8 cellular contexts compared by ENCODE assay signal in the genomic region with DNA sequence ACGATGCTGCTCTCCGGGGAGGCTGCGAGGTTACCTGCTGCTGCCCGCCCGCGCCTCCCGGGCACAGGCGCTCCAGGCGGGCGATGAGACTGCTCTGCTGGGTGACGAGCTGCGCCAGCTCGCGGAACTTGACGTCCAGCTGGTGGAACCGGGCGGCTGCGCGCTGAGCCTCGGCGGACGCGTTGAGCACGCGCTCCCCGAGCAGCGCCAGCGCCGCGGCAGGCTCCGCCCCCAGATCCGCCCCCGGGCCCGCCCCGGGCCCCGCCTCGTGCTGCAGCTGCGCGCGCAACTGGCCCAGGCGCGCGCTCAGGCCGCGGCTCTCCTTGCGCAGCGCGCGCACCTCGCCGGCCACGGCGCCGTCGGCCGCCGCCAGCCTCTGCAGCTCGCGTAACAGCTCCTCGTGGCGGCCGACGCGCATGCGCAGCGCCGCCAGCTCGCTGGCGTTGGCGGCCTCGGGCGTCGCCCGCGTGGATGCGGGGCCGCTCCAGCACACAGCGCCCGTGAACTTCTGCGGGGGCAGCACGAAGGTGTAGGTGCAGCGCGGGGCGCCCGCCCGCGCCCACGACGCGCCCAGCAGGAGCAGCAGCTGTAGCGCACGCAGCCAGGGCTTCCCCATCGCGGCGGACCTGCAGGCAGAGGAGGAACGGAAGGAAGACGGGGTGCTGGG. TPM values are rescaled to one million over a fixed set of nuclear protein-coding genes. Genes with fewer than 3 reads are reported as not detected.
DNase-seq lines count a peak whose midpoint lies in the region; ATAC-seq and TF ChIP-seq lines count a peak whose summit lies in the region.

No MANE protein-coding gene starts in this region.

- no peak for TF ChIP-seq CTCF in AG04450 (IDR thresholded peaks at IDR 0.05; ENCODE audit: low read depth, low read length)
- TF ChIP-seq CTCF in chondrocyte (IDR thresholded peaks at IDR 0.05) = no peak

- peak overlapping the region; percentile 58 for H3K4me3 ChIP-seq in AG04450 (ENCODE audit: low read depth, low read length)

- POLR2A ChIA-PET in AG04450 (lab: Yijun Ruan, JAX) = interaction anchor here (0.7 to 1.8 kb wide), 9 partner anchors 8 to 310 kb away, joined by 3 to 10 read pairs (median 4); a partner anchor contains a TSS

- CTCF ChIA-PET in AG04450 (lab: Charles Lee) = interaction anchor here (0.6 to 1.7 kb wide), 7 partner anchors 68 to 166 kb away, joined by 3 to 7 read pairs (median 4); no protein-coding TSS in a partner anchor

- ATAC-seq in GM18909 (IDR thresholded peaks at IDR 0.05; ENCODE audit: poor library complexity, unreplicated experiment) (peak; percentile 82), HG03159 (IDR thresholded peaks at IDR 0.05; ENCODE audit: unreplicated experiment) (peak; percentile 61)
- ATAC-seq in activated CD4-positive, CD25-positive, alpha-beta regulatory T cell treated with anti-CD3 and anti-CD28 coated beads, Interleukin-2, amount 50 U/mL, for 24 hours = peak; percentile 89 to 91

- no peaks in the 10 kb centered on the region for H3K9me3 Mint-ChIP-seq in chondrocyte (ENCODE audit: low read depth)

- H3K27ac Mint-ChIP-seq in chondrocyte (ENCODE audit: unreplicated experiment) = peak overlapping the region; percentile 49

- peak overlapping the region; percentile 61 for H3K4me3 Mint-ChIP-seq in chondrocyte (ENCODE audit: unreplicated experiment)

- H3K27me3 Mint-ChIP-seq in chondrocyte (ENCODE audit: low read depth) = peaks cover 2% of the 10 kb centered on the region

- peaks cover 6% of the 10 kb centered on the region for H3K36me3 Mint-ChIP-seq in chondrocyte (ENCODE audit: low read depth)

- no peaks in the 10 kb centered on the region for H3K27me3 ChIP-seq in AG04450 (ENCODE audit: control insufficient read depth, insufficient read depth, low read length)

- peak overlapping the region; percentile 25 for H3K27ac ChIP-seq in AG04450 (ENCODE audit: low read depth, low read length)

- DNase-seq in AG04450 (ENCODE audit: low read depth, low spot score) (peak; percentile 56), NCI-H2227 treated with DMSO at 0.1 percent for 48 hours (lab: John Stamatoyannopoulos, UW) (peak; percentile 82), chondrocyte (ENCODE audit: low spot score) (no peak), kidney tubule cell (ENCODE audit: low spot score) (peak; percentile 95)
- DNase-seq in stimulated activated CD4-positive, alpha-beta T cell treated with anti-CD3 and anti-CD28 coated beads, Interleukin-1b, Interleukin-23, amount 100 ng/mL, for 4 hours (ENCODE audit: low read depth in 2 of 2) = peak; percentile 85 to 86

- peaks cover 8% of the 10 kb centered on the region; the same call in 1 of the 2 replicates for H3K9me3 ChIP-seq in AG04450 (ENCODE audit: control insufficient read depth, insufficient read depth, low read length)

- peaks cover 8% of the 10 kb centered on the region for H3K4me1 Mint-ChIP-seq in chondrocyte (ENCODE audit: low read depth)

RNA-seq across cellular contexts. Expression of a gene that starts 6.4 kb away (rescaled TPM):
- polyA plus RNA-seq in AG04450 (2011; rRNA removed) = 0.09 and 0.11 TPM in 2 replicates
- polyA minus RNA-seq in AG04450 (2011; rRNA and poly(A)+ RNA removed) = not detected in 2 replicates
- total RNA-seq in chondrocyte = 0.45 to 0.46 TPM in 2 of 3 replicates, not detected in the other

RNA-seq across cellular contexts. Expression of a gene that starts 10.0 kb away (rescaled TPM):
- 25.0 and 25.9 TPM in 2 replicates for polyA plus RNA-seq in AG04450 (2011; rRNA removed)
- 15.6 and 22.6 TPM in 2 replicates for polyA minus RNA-seq in AG04450 (2011; rRNA and poly(A)+ RNA removed)
- total RNA-seq in chondrocyte = 15.8 to 21.8 TPM (median 19.9 TPM) in 3 replicates

RNA-seq across cellular contexts. Expression of a gene that starts 10.1 kb away (rescaled TPM):
- polyA plus RNA-seq in AG04450 (2011; rRNA removed) = 11.5 and 13.1 TPM in 2 replicates
- 39.0 and 61.7 TPM in 2 replicates for polyA minus RNA-seq in AG04450 (2011; rRNA and poly(A)+ RNA removed)
- 28.2 to 33.1 TPM (median 31.0 TPM) in 3 replicates for total RNA-seq in chondrocyte

RNA-seq across cellular contexts. Expression of a gene that starts 15.4 kb away (rescaled TPM):
- polyA plus RNA-seq in AG04450 (2011; rRNA removed) = 1.0 and 2.1 TPM in 2 replicates
- polyA minus RNA-seq in AG04450 (2011; rRNA and poly(A)+ RNA removed) = 1.7 and 3.0 TPM in 2 replicates
- total RNA-seq in chondrocyte = 9.5 to 13.5 TPM (median 10.4 TPM) in 3 replicates

RNA-seq across cellular contexts. Expression of a gene that starts 23.6 kb away (rescaled TPM):
- polyA plus RNA-seq in AG04450 (2011; rRNA removed) = 127 and 146 TPM in 2 replicates
- 54.2 and 75.9 TPM in 2 replicates for polyA minus RNA-seq in AG04450 (2011; rRNA and poly(A)+ RNA removed)
- 145 to 149 TPM (median 146 TPM) in 3 replicates for total RNA-seq in chondrocyte
